1 cellular context compared by ENCODE assay signal in genomic region chrX:154401045-154401799, GRCh38.
TF ChIP-seq lines count a peak whose summit lies in the region.

No MANE protein-coding gene starts in this region.

TF ChIP-seq in HepG2, 621 proteins besides CTCF, POLR2A, EP300 and RAD21 (continued from another document):
- TF ChIP-seq, protein P1, sequence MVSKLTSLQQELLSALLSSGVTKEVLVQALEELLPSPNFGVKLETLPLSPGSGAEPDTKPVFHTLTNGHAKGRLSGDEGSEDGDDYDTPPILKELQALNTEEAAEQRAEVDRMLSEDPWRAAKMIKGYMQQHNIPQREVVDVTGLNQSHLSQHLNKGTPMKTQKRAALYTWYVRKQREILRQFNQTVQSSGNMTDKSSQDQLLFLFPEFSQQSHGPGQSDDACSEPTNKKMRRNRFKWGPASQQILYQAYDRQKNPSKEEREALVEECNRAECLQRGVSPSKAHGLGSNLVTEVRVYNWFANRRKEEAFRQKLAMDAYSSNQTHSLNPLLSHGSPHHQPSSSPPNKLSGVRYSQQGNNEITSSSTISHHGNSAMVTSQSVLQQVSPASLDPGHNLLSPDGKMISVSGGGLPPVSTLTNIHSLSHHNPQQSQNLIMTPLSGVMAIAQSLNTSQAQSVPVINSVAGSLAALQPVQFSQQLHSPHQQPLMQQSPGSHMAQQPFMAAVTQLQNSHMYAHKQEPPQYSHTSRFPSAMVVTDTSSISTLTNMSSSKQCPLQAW (CRISPR knock-in tag; IDR thresholded peaks at IDR 0.05), result peak; percentile 37; the same call in 1 of the 2 replicates
- TF ChIP-seq RARA (CRISPR knock-in tag; IDR thresholded peaks at IDR 0.05), result peak; percentile 47; the same call in 1 of the 2 replicates
- no peak for TF ChIP-seq XRCC5 (optimal IDR thresholded peaks at IDR 0.05; ENCODE audit: low read length)
- TF ChIP-seq CCDC6 (CRISPR knock-in tag; IDR thresholded peaks at IDR 0.05), result 0 out of 2 replicates have a peak, but pooled peaks have one; percentile 29
- TF ChIP-seq MYC (CRISPR knock-in tag; IDR thresholded peaks at IDR 0.05; ENCODE audit: borderline replicate concordance), result peak; percentile 43; the same call in 1 of the 2 replicates
- TF ChIP-seq TMF1 (CRISPR knock-in tag; IDR thresholded peaks at IDR 0.05; ENCODE audit: low read depth), result 0 out of 2 replicates have a peak, but pooled peaks have one; percentile 50
- 0 out of 2 replicates have a peak, but pooled peaks have one; percentile 72 for TF ChIP-seq ZNF878 (CRISPR knock-in tag; IDR thresholded peaks at IDR 0.05)
- TF ChIP-seq ZSCAN31 (CRISPR knock-in tag; IDR thresholded peaks at IDR 0.05; ENCODE audit: low read depth), result 0 out of 2 replicates have a peak, but pooled peaks have one; percentile 20
- TF ChIP-seq ZNF564 (CRISPR knock-in tag; IDR thresholded peaks at IDR 0.05), result 0 out of 2 replicates have a peak, but pooled peaks have one; percentile 52
- no peak for TF ChIP-seq ZNF292 (CRISPR knock-in tag; IDR thresholded peaks at IDR 0.05; ENCODE audit: borderline replicate concordance, low read depth)
- 0 out of 2 replicates have a peak, but pooled peaks have one; percentile 43 for TF ChIP-seq HIVEP1 (CRISPR knock-in tag; IDR thresholded peaks at IDR 0.05)
- peak; percentile 49; the same call in 1 of the 2 replicates for TF ChIP-seq FOXA3 (CRISPR knock-in tag; IDR thresholded peaks at IDR 0.05)
- peak; percentile 40; the same call in 1 of the 2 replicates for TF ChIP-seq ZNF574 (CRISPR knock-in tag; IDR thresholded peaks at IDR 0.05)
- no peak for TF ChIP-seq ZNF326 (CRISPR knock-in tag; IDR thresholded peaks at IDR 0.05; ENCODE audit: borderline replicate concordance)
- TF ChIP-seq MIER2 (CRISPR knock-in tag; IDR thresholded peaks at IDR 0.05), result no peak
- TF ChIP-seq ZC3H13 (CRISPR knock-in tag; IDR thresholded peaks at IDR 0.05), result peak; percentile 59; the same call in 1 of the 2 replicates
- TF ChIP-seq SRSF9 (IDR thresholded peaks at IDR 0.05; ENCODE audit: borderline replicate concordance, insufficient read depth, low read depth, low read length, poor library complexity, severe bottlenecking), result no peak
- TF ChIP-seq ZNF737 (CRISPR knock-in tag; IDR thresholded peaks at IDR 0.05; ENCODE audit: borderline replicate concordance), result no peak
- no peak for TF ChIP-seq ZFP36 (IDR thresholded peaks at IDR 0.05; ENCODE audit: borderline replicate concordance, low read depth, low read length, partially characterized antibody)
- TF ChIP-seq ZNF589 (CRISPR knock-in tag; conservative IDR thresholded peaks at IDR 0.05), result no peak
- 0 out of 2 replicates have a peak, but pooled peaks have one; percentile 31 for TF ChIP-seq SOX13 (IDR thresholded peaks at IDR 0.05)
- TF ChIP-seq SOX13 (CRISPR knock-in tag; conservative IDR thresholded peaks at IDR 0.05 in 1 of 2, IDR thresholded peaks at IDR 0.05 in 1 of 2), result peak; percentile 7 to 63; a peak in 1 of 4 replicates
- no peak for TF ChIP-seq NR2F6 (IDR thresholded peaks at IDR 0.05)
- peak; percentile 23; the same call in 1 of the 2 replicates for TF ChIP-seq NR2F6 (CRISPR knock-in tag; IDR thresholded peaks at IDR 0.05)
- peak; percentile 66; the same call in 1 of the 2 replicates for TF ChIP-seq POGK (CRISPR knock-in tag; conservative IDR thresholded peaks at IDR 0.05)
- TF ChIP-seq PHF5A (CRISPR knock-in tag; IDR thresholded peaks at IDR 0.05; ENCODE audit: low read depth, unreplicated experiment), result peak; percentile 70
- TF ChIP-seq NONO (IDR thresholded peaks at IDR 0.05), result no peak
- 0 out of 2 replicates have a peak, but pooled peaks have one; percentile 16 for TF ChIP-seq NONO (CRISPR knock-in tag; conservative IDR thresholded peaks at IDR 0.05)
- 0 out of 2 replicates have a peak, but pooled peaks have one; percentile 20 for TF ChIP-seq SP2 (CRISPR knock-in tag; IDR thresholded peaks at IDR 0.05)
- 0 out of 2 replicates have a peak, but pooled peaks have one; percentile 31 for TF ChIP-seq ZNF724P (CRISPR knock-in tag; IDR thresholded peaks at IDR 0.05; ENCODE audit: borderline replicate concordance)
- TF ChIP-seq NR2F1 (CRISPR knock-in tag; IDR thresholded peaks at IDR 0.05), result peak in 1 of 2 experiments; percentile 32; a peak in 1 of 4 replicates
- TF ChIP-seq, protein P2, sequence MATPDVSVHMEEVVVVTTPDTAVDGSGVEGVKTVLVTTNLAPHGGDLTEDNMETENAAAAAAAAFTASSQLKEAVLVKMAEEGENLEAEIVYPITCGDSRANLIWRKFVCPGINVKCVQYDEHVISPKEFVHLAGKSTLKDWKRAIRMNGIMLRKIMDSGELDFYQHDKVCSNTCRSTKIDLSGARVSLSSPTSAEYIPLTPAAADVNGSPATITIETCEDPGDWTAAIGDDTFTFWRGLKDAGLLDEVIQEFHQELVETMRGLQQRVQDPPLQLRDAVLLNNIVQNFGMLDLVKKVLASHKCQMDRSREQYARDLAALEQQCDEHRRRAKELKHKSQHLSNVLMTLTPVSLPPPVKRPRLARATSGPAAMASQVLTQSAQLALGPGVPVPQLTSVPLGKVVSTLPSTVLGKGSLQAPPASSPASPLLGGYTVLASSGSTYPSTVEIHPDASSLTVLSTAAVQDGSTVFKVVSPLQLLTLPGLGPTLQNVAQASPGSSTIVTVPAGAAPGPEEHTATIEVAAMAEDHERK (CRISPR knock-in tag; IDR thresholded peaks at IDR 0.05; ENCODE audit: low read depth), result no peak
- peak; percentile 69 for TF ChIP-seq ARNTL (CRISPR knock-in tag; IDR thresholded peaks at IDR 0.05)
- no peak for TF ChIP-seq HNRNPUL1 (IDR thresholded peaks at IDR 0.05; ENCODE audit: low read depth, low read length)
- 0 out of 2 replicates have a peak, but pooled peaks have one; percentile 18 for TF ChIP-seq FOSL2 (CRISPR knock-in tag; IDR thresholded peaks at IDR 0.05)
- TF ChIP-seq ZNF33A (CRISPR knock-in tag; IDR thresholded peaks at IDR 0.05; ENCODE audit: borderline replicate concordance), result no peak
- TF ChIP-seq, protein P3, sequence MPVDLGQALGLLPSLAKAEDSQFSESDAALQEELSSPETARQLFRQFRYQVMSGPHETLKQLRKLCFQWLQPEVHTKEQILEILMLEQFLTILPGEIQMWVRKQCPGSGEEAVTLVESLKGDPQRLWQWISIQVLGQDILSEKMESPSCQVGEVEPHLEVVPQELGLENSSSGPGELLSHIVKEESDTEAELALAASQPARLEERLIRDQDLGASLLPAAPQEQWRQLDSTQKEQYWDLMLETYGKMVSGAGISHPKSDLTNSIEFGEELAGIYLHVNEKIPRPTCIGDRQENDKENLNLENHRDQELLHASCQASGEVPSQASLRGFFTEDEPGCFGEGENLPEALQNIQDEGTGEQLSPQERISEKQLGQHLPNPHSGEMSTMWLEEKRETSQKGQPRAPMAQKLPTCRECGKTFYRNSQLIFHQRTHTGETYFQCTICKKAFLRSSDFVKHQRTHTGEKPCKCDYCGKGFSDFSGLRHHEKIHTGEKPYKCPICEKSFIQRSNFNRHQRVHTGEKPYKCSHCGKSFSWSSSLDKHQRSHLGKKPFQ (CRISPR knock-in tag; IDR thresholded peaks at IDR 0.05; ENCODE audit: insufficient replicate concordance), result peak; percentile 64
